In genomic region chr17:30291571-30292489, GRCh38 we compare ENCODE assay signal across 8 cellular contexts. TPM values are rescaled to one million over a fixed set of nuclear protein-coding genes. Genes with fewer than 3 reads are reported as not detected.
DNase-seq lines count a peak whose midpoint lies in the region; ATAC-seq and TF ChIP-seq lines count a peak whose summit lies in the region.

Gene BLMH, minus strand, starts transcription at chr17:30291944. Its CDS starts 125 bp downstream, at chr17:30291819.

- intact Hi-C loops in HCT116 (cut with micrococcal nuclease) (no loop called here), body of pancreas (cut with DNase I) (no loop called here)

- TF ChIP-seq POLR2A in HCT116 (IDR thresholded peaks at IDR 0.05; ENCODE audit: borderline replicate concordance, extremely low read depth, insufficient read depth, insufficient read length): peak; percentile 72
- TF ChIP-seq POLR2A in body of pancreas (IDR thresholded peaks at IDR 0.05): peak; percentile 62 to 68 (median 68)

- POLR2A ChIA-PET in GM10248 (lab: Yijun Ruan, JAX) (interaction anchor here (0.6 kb wide), 2 partner anchors 166 to 1598 kb away, joined by 3 read pairs; no protein-coding TSS in a partner anchor), HCT116 (lab: Charles Lee) (interaction anchor here (0.7 to 1.4 kb wide), 2 partner anchors 13 to 15 kb away, joined by 3 to 4 read pairs; no protein-coding TSS in a partner anchor)

- TF ChIP-seq RAD21 in HCT116 (IDR thresholded peaks at IDR 0.05; ENCODE audit: low read depth): no peak

- H3K9me3 ChIP-seq in HCT116 (ENCODE audit: control insufficient read depth in 1 of 2, insufficient read depth in 1 of 2, low read depth in 1 of 2, low read length in 2 of 2) (no peaks in the 10 kb centered on the region), body of pancreas (no peaks in the 10 kb centered on the region)

- H3K27ac ChIP-seq in HCT116 (ENCODE audit: low read depth, low read length): peak within 1 kb of the TSS; percentile 73
- H3K27ac ChIP-seq in body of pancreas: peak within 1 kb of the TSS in 3 of 4 donors; percentile 63 to 70 (median 65)

- no peaks in the 10 kb centered on the region for H3K9me2 ChIP-seq in HCT116 (ENCODE audit: insufficient read depth)

- peak within 1 kb of the TSS; percentile 79 for H3K4me2 ChIP-seq in HCT116 (ENCODE audit: low read length)

- H3K36me3 ChIP-seq in HCT116 (ENCODE audit: control insufficient read depth in 1 of 2, insufficient read depth in 2 of 2, low read length in 2 of 2): peaks cover 11 to 12% of the 10 kb centered on the region in 2 experiments; a peak in 3 of 4 replicates
- peaks cover 0 to 7% of the 10 kb centered on the region in 2 donors for H3K36me3 ChIP-seq in body of pancreas (replicated peaks in 1 of 2; ENCODE audit: insufficient read depth in 1 of 2, low read depth in 2 of 2)

- no peaks in the 10 kb centered on the region for H4K20me1 ChIP-seq in HCT116 (ENCODE audit: insufficient read depth)

- ATAC-seq in HCT116 (peak; percentile 90), body of pancreas (peak; percentile 90), HG02938 (IDR thresholded peaks at IDR 0.05; ENCODE audit: unreplicated experiment) (no peak)

- H3K79me2 ChIP-seq in HCT116 (ENCODE audit: insufficient read depth, low read length): peaks cover 26% of the 10 kb centered on the region

- CTCF ChIA-PET in GM10248 (lab: Yijun Ruan, JAX) (interaction anchor here (0.9 to 2.0 kb wide), 14 partner anchors 10 to 187 kb away, joined by 3 to 10 read pairs (median 4); no protein-coding TSS in a partner anchor), HCT116 (lab: Charles Lee) (interaction anchor here (0.7 to 2.0 kb wide), 3 partner anchors 44 to 187 kb away, joined by 3 to 8 read pairs (median 4); no protein-coding TSS in a partner anchor)

- H3K4me3 ChIP-seq in HCT116 (replicated peaks in 1 of 2; ENCODE audit: low read depth in 1 of 2, low read length in 2 of 2) (peak within 1 kb of the TSS; percentile 78 to 87), body of pancreas (peak within 1 kb of the TSS; percentile 86 to 98), iPS-11a (ENCODE audit: low read depth, low read length) (peak within 1 kb of the TSS; percentile 61), skeletal muscle cell (ENCODE audit: low read depth, low read length) (peak within 1 kb of the TSS; percentile 90)

- peak within 1 kb of the TSS; percentile 76 for H2AFZ ChIP-seq in HCT116 (ENCODE audit: low read depth, low read length, poor library complexity, severe bottlenecking)

- peak within 1 kb of the TSS; percentile 90 for H3K9ac ChIP-seq in HCT116 (ENCODE audit: low read length)

- BruUV-seq in HCT116 (replicated peaks; lab: Mats Ljungman, UMichigan): no TSS peak

- H3K4me1 ChIP-seq in HCT116 (ENCODE audit: control insufficient read depth in 1 of 2, insufficient read depth in 2 of 2, low read length in 2 of 2) (peaks cover 8 to 17% of the 10 kb centered on the region in 2 experiments; a peak in 3 of 4 replicates), body of pancreas (peaks cover 11% of the 10 kb centered on the region)

- TF ChIP-seq CTCF in GM10248 (IDR thresholded peaks at IDR 0.05; ENCODE audit: control extremely low read depth, extremely low read depth, low read depth, missing control alignments): no peak
- TF ChIP-seq CTCF in HCT116 (IDR thresholded peaks at IDR 0.05 in 2 of 3, conservative IDR thresholded peaks at IDR 0.05 in 1 of 3; ENCODE audit: borderline replicate concordance in 1 of 3, insufficient read depth in 1 of 3, low read depth in 2 of 3, low read length in 2 of 3): no peak
- no peak for TF ChIP-seq CTCF in body of pancreas (IDR thresholded peaks at IDR 0.05)

- H3K27me3 ChIP-seq in HCT116 (ENCODE audit: insufficient read depth, low read length) (no peaks in the 10 kb centered on the region), body of pancreas (no peaks in the 10 kb centered on the region)

- peak; percentile 95 for DNase-seq in GM10248 (ENCODE audit: extremely low spot score)
- no peak for DNase-seq in HCT116 (ENCODE audit: low read depth, low spot score)
- peak; percentile 83 for DNase-seq in NCI-H1092 treated with DMSO at 0.1 percent for 48 hours (lab: John Stamatoyannopoulos, UW)
- peak; percentile 82 for DNase-seq in UCSD-AML1 (lab: John Stamatoyannopoulos, UW; ENCODE audit: unreplicated experiment)
- DNase-seq in body of pancreas: peak; percentile 73 to 83 (median 80)
- peak; percentile 54 for DNase-seq in skeletal muscle cell (ENCODE audit: low read depth)

- WGBS in body of pancreas, 2 donors: 1 to 7% methylated on average over 4 to 92 of the region's 99 CpGs

- RAD21 ChIA-PET in HCT116 (lab: Charles Lee; ENCODE audit: low non-redundant PET in 1 of 2, low total read pairs in 2 of 2, uncharacterized antibody in 2 of 2, unreplicated experiment in 2 of 2): interaction anchor here in 1 of 2 experiments (1.9 kb wide), 1 partner anchor 44 kb away, joined by 4 read pairs; no protein-coding TSS in a partner anchor

TF ChIP-seq in HCT116, 20 proteins besides CTCF, POLR2A, EP300 and RAD21 (continues in another document):
- TF ChIP-seq CEBPB (IDR thresholded peaks at IDR 0.05; ENCODE audit: low read depth) (no peak), POLR2AphosphoS5 (IDR thresholded peaks at IDR 0.05; ENCODE audit: low read depth, low read length) (peak; percentile 83), EGR1 (IDR thresholded peaks at IDR 0.05; ENCODE audit: low read depth) (peak; percentile 77), ZFX (IDR thresholded peaks at IDR 0.05) (peak; percentile 75), SP1 (IDR thresholded peaks at IDR 0.05; ENCODE audit: low read depth) (peak; percentile 24; the same call in 1 of the 2 replicates), ZNF274 (IDR thresholded peaks at IDR 0.05; ENCODE audit: low read depth, low read length) (no peak), ELF1 (IDR thresholded peaks at IDR 0.05; ENCODE audit: borderline replicate concordance, low read depth) (no peak), JUND (IDR thresholded peaks at IDR 0.05) (peak; percentile 25; the same call in 1 of the 2 replicates), CBX3 (IDR thresholded peaks at IDR 0.05; ENCODE audit: low read depth) (no peak), EZH2phosphoT487 (IDR thresholded peaks at IDR 0.05; ENCODE audit: borderline replicate concordance) (no peak), TCF7L2 (IDR thresholded peaks at IDR 0.05; ENCODE audit: borderline replicate concordance, extremely low read depth, insufficient read depth, insufficient read length) (peak; percentile 22), SRF (IDR thresholded peaks at IDR 0.05; ENCODE audit: low read depth) (no peak), FOSL1 (IDR thresholded peaks at IDR 0.05; ENCODE audit: low read depth) (0 out of 2 replicates have a peak, but pooled peaks have one; percentile 26), SIN3A (IDR thresholded peaks at IDR 0.05; ENCODE audit: low read depth) (peak; percentile 78), YY1 (IDR thresholded peaks at IDR 0.05; ENCODE audit: extremely low read depth, insufficient replicate concordance, low read depth, low read length) (no peak)
- TF ChIP-seq, protein P1, sequence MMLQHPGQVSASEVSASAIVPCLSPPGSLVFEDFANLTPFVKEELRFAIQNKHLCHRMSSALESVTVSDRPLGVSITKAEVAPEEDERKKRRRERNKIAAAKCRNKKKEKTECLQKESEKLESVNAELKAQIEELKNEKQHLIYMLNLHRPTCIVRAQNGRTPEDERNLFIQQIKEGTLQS (IDR thresholded peaks at IDR 0.05): no peak
- TF ChIP-seq, protein P2, sequence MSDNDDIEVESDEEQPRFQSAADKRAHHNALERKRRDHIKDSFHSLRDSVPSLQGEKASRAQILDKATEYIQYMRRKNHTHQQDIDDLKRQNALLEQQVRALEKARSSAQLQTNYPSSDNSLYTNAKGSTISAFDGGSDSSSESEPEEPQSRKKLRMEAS (IDR thresholded peaks at IDR 0.05): peak; percentile 24; the same call in 1 of the 2 replicates
- TF ChIP-seq, protein P3, sequence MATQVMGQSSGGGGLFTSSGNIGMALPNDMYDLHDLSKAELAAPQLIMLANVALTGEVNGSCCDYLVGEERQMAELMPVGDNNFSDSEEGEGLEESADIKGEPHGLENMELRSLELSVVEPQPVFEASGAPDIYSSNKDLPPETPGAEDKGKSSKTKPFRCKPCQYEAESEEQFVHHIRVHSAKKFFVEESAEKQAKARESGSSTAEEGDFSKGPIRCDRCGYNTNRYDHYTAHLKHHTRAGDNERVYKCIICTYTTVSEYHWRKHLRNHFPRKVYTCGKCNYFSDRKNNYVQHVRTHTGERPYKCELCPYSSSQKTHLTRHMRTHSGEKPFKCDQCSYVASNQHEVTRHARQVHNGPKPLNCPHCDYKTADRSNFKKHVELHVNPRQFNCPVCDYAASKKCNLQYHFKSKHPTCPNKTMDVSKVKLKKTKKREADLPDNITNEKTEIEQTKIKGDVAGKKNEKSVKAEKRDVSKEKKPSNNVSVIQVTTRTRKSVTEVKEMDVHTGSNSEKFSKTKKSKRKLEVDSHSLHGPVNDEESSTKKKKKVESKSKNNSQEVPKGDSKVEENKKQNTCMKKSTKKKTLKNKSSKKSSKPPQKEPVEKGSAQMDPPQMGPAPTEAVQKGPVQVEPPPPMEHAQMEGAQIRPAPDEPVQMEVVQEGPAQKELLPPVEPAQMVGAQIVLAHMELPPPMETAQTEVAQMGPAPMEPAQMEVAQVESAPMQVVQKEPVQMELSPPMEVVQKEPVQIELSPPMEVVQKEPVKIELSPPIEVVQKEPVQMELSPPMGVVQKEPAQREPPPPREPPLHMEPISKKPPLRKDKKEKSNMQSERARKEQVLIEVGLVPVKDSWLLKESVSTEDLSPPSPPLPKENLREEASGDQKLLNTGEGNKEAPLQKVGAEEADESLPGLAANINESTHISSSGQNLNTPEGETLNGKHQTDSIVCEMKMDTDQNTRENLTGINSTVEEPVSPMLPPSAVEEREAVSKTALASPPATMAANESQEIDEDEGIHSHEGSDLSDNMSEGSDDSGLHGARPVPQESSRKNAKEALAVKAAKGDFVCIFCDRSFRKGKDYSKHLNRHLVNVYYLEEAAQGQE (IDR thresholded peaks at IDR 0.05; ENCODE audit: low read depth): no peak

RNA-seq across cellular contexts. Expression of gene BLMH, which starts in this region (rescaled TPM):
- total RNA-seq in HCT116 (2021; ENCODE audit: unreplicated experiment) (51.2 TPM), body of pancreas (10 to 100 TPM; 18.7 to 48.1 TPM)
- 26.4 and 29.7 TPM in 2 replicates for polyA plus RNA-seq in HCT116 (2012)
